Comparison of ENCODE assay signal across 7 cellular contexts in genomic region chr3:71650372-71650771, GRCh38.
"Had no signal": no experiment of that assay in that cellular context is flagged by ENCODE, and none has a peak within 500 bp of the region (broad histone marks: within the 10 kb centered on the region; RNA-seq: fewer than 3 reads in every experiment).

No MANE protein-coding gene starts in this region.

- FAIRE-seq: H1, H54, HTR-8/SVneo had no signal

- DNase-seq: H9, HCEC 1CT, IMR-90 had no signal

- ATAC-seq: GM23338 had no signal

- H3K4me3 ChIP-seq: GM23338 had no signal
